Comparison of ENCODE assay signal across 11 cellular contexts in the genomic region with DNA sequence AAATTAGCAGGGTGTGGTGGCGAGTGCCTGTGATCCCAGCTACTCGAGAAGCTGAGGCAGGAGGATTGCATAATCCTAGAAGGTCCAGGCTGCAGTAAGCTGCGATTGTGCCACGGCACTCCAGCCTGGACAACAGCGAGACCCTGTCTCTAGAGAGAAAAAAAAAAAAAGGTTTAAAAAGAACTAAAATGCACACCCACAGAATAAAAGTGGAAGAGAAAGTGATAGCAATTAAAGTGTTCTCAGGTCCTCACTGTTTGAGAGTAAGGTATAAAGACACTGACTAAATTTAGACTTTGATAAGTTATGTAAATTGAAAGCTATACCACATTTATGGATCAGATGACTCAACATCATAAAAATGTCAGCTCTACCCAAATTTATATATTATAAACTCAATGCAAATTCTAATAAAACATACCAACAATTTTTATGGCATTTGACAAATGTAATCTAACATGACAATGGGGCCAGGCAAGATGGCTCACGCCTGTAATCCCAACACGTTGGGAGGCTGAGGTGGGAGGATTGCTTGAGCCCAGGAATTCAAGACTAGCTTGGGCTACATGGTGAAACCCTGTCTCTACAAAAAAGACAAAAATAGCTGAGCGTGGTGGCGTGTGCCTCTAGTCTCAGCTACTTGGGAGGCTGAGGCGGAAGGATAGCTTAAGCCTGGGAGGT. TPM values are rescaled to one million over a fixed set of nuclear protein-coding genes. Genes with fewer than 3 reads are reported as not detected.
DNase-seq lines count a peak whose midpoint lies in the region; ATAC-seq lines count a peak whose summit lies in the region.
"Had no signal": no experiment of that assay in that cellular context is flagged by ENCODE, and none has a peak within 500 bp of the region (broad histone marks: within the 10 kb centered on the region; RNA-seq: fewer than 3 reads in every experiment).

No MANE protein-coding gene starts in this region.

- H3K27ac ChIP-seq in caudate nucleus (ENCODE audit: low read depth, low read length) = peak overlapping the region; percentile 94
- H3K27ac ChIP-seq in substantia nigra (ENCODE audit: low read depth, low read length, poor library complexity, severe bottlenecking) = peak overlapping the region; percentile 95

- no peaks in the 10 kb centered on the region for H3K9me3 Mint-ChIP-seq in activated T-cell treated with anti-CD3 and anti-CD28 coated beads, Interleukin-2, amount 50 U/mL, for 4 hours

- H3K4me3 Mint-ChIP-seq in activated T-cell treated with anti-CD3 and anti-CD28 coated beads, Interleukin-2, amount 50 U/mL, for 4 hours = peak overlapping the region; percentile 80

- DNase-seq in activated T-cell treated with anti-CD3 and anti-CD28 coated beads, Interleukin-2, amount 50 U/mL, for 4 hours = no peak
- no peak for DNase-seq in activated T-cell treated with anti-CD3 and anti-CD28 coated beads, Interleukin-2, amount 50 U/mL, for 1 hour
- DNase-seq in LoVo (ENCODE audit: low spot score) (peak; percentile 38), caudate nucleus (lab: John Stamatoyannopoulos, UW) (no peak), substantia nigra (lab: John Stamatoyannopoulos, UW) (no peak), DMS114 treated with DMSO at 0.1 percent for 48 hours (lab: John Stamatoyannopoulos, UW; ENCODE audit: unreplicated experiment) (no peak), inferior parietal cortex (ENCODE audit: extremely low spot score) (no peak)
- DNase-seq: stimulated activated CD4-positive, alpha-beta T cell treated with anti-CD3 and anti-CD28 coated beads, Interleukin-15, amount 100 ng/mL, for 24 hours had no signal

- ATAC-seq in activated T-cell treated with anti-CD3 and anti-CD28 coated beads, Interleukin-2, amount 50 U/mL, for 4 hours = peak; percentile 15 to 25
- ATAC-seq in HG03565 (IDR thresholded peaks at IDR 0.05; ENCODE audit: unreplicated experiment) = no peak

- H3K27me3 Mint-ChIP-seq in activated T-cell treated with anti-CD3 and anti-CD28 coated beads, Interleukin-2, amount 50 U/mL, for 4 hours (ENCODE audit: low read depth) = no peaks in the 10 kb centered on the region

- H3K4me1 Mint-ChIP-seq in activated T-cell treated with anti-CD3 and anti-CD28 coated beads, Interleukin-2, amount 50 U/mL, for 4 hours (ENCODE audit: low read depth) = peaks cover 82% of the 10 kb centered on the region

- H3K36me3 Mint-ChIP-seq in activated T-cell treated with anti-CD3 and anti-CD28 coated beads, Interleukin-2, amount 50 U/mL, for 4 hours (ENCODE audit: insufficient read depth) = peaks cover 12% of the 10 kb centered on the region

RNA-seq across cellular contexts. Expression of gene ZBTB17, which starts 11.8 kb away (rescaled TPM):
- total RNA-seq in activated T-cell treated with anti-CD3 and anti-CD28 coated beads, Interleukin-2, amount 50 U/mL, for 4 hours = 10 to 100 TPM; 74.2 to 86.9 (median 81.1) TPM

RNA-seq across cellular contexts. Expression of gene SRARP, which starts 39.9 kb away (rescaled TPM):
- total RNA-seq in activated T-cell treated with anti-CD3 and anti-CD28 coated beads, Interleukin-2, amount 50 U/mL, for 4 hours = not detected
- total RNA-seq: epithelial cell of proximal tubule, mesenteric fat pad had no signal

RNA-seq across cellular contexts. Expression of gene HSPB7, which starts 53.7 kb away (rescaled TPM):
- under 1 TPM; 0.16 to 0.43 (median 0.24) TPM for total RNA-seq in activated T-cell treated with anti-CD3 and anti-CD28 coated beads, Interleukin-2, amount 50 U/mL, for 4 hours
- total RNA-seq: epithelial cell of proximal tubule had no signal

RNA-seq across cellular contexts. Expression of gene CLCNKA, which starts 57.7 kb away (rescaled TPM):
- not detected for total RNA-seq in activated T-cell treated with anti-CD3 and anti-CD28 coated beads, Interleukin-2, amount 50 U/mL, for 4 hours
- total RNA-seq: epithelial cell of proximal tubule had no signal
